ENCODE assay signal across 1 cellular context in the genomic region with DNA sequence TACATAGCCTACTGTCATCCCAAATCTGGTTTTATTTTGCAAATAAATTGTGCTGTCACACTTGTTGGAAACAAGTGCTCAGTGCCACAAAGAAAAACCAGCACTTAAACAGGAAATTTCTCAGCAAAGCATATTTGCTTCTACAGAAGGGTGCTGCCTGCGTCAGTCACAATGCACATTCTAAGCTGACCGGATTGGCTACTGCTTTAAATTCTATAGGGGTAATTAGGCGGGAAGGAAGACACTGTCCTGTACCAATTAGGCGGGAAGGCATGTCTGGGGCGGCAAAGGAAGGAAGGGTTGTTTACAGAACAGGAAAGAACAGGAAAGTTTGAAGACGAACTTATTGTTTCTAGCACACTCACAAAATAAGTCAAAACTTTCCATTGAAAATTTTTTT.
TF ChIP-seq lines count a peak whose summit lies in the region.

No MANE protein-coding gene starts in this region.

TF ChIP-seq in GM23338, 12 proteins besides CTCF, POLR2A, EP300 and RAD21 (continued from another document):
- TF ChIP-seq ZNF331 (CRISPR knock-in tag; IDR thresholded peaks at IDR 0.05; ENCODE audit: low read depth) (no peak), POLR2AphosphoS5 (IDR thresholded peaks at IDR 0.05; ENCODE audit: low read depth) (no peak), NANOG (IDR thresholded peaks at IDR 0.05; ENCODE audit: borderline replicate concordance) (no peak)
TF ChIP-seq in GM23338: peak in this region for 0.
